In the genomic region with DNA sequence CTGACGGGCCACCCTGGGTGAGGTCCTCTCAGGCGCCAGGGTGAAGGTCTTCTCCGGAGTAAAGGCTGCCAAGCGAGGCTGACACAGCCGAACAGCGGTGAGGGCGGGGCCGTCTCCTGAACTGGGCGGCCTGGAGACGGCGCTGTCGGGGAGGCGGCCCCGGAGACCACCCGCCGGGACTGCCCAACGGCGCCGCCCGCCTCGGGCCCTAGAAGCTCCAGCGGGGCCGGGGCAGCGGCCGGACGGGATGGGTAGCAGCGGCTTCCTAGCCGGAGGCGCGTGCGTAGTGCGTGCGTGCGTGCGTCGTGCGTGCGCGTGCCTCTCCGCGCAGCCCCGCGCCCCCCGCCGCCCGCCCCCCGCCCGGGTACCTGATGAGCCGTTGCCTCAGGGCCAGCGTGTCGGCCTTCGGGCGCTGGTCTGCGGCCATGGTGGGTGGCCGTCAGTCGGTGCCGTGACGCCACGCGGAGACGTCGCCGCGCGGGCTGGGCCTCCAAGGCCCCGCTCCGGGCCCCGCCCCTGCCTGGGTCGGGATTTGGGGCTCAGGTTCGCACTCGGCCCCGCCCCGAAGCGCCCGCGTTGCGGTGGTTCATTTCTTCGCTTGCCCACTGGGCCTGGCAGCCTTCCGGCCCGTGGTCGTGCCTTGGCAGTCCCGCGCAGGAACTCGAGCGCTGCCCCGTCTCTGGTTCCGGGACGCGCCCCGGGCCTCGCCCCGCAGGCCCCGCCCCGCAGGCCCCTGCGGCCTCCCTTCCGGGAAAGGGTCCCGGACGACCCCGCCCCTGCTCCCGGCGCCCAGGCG, we compare ENCODE assay signal across 8 cellular contexts. TPM values are rescaled to one million over a fixed set of nuclear protein-coding genes. Genes with fewer than 3 reads are reported as not detected.
DNase-seq lines count a peak whose midpoint lies in the region; ATAC-seq and FAIRE-seq lines count a peak whose summit lies in the region.

A gene (minus strand): TSS at position 679 of the 796 bp plus-strand sequence. CDS start 252 bp downstream, at position 427.

- DNase-seq in CD8-positive, alpha-beta memory T cell, result peak; percentile 51 to 79 (median 62)
- DNase-seq in RCC 7860 (ENCODE audit: low spot score) (peak; percentile 19), fibroblast of peridontal ligament (ENCODE audit: extremely low read depth) (peak; percentile 58)
- peak; percentile 69 for DNase-seq in activated T-helper 2 cell treated with anti-CD3 and anti-CD28 coated beads, Interferon-gamma antibody, Interleukin-2, Interleukin-4, amounts not matched to agents 10 μg/mL and 5 μg/mL and 100 μg/mL, durations not matched to agents 14 hours and 24 hours and 36 hours (ENCODE audit: low spot score)
- peak; percentile 87 for DNase-seq in natural killer cell treated with Interleukin-12 subunit alpha and Interleukin-12 subunit beta and Interleukin-15 and Interleukin-18, amount 100 ng/mL, for 72 hours (ENCODE audit: low spot score)

- ATAC-seq in GM19324 (IDR thresholded peaks at IDR 0.05; ENCODE audit: low FRiP score, unreplicated experiment) (peak; percentile 78), HG03442 (IDR thresholded peaks at IDR 0.05; ENCODE audit: unreplicated experiment) (peak; percentile 60)
- peak; percentile 85 to 87 for ATAC-seq in natural killer cell treated with Interleukin-12 subunit alpha and Interleukin-12 subunit beta and Interleukin-15 and Interleukin-18, amount 100 ng/mL, for 72 hours

- H3K36me3 ChIP-seq in CD8-positive, alpha-beta memory T cell (ENCODE audit: insufficient read depth, low read length), result peaks cover 39% of the 10 kb centered on the region
- H3K36me3 ChIP-seq in stomach smooth muscle (ENCODE audit: control insufficient read depth in 2 of 2, insufficient read depth in 2 of 2, low read length in 2 of 2), result peaks cover 15 to 25% of the 10 kb centered on the region in 2 donors

- intact Hi-C loops in activated T-helper 2 cell treated with anti-CD3 and anti-CD28 coated beads, Interferon-gamma antibody, Interleukin-2, Interleukin-4, amounts not matched to agents 10 μg/mL and 5 μg/mL and 100 μg/mL, durations not matched to agents 14 hours and 24 hours and 36 hours (cut with micrococcal nuclease), result loop anchor here (2.0 to 5.0 kb wide), 2 partner anchors 28 to 395 kb away; a partner anchor contains a TSS

- FAIRE-seq in RCC 7860 (lab: Jason Lieb, UNC), result no peak

- no peaks in the 10 kb centered on the region for H3K27me3 ChIP-seq in CD8-positive, alpha-beta memory T cell (ENCODE audit: insufficient read depth, low read length, poor library complexity, severe bottlenecking)
- H3K27me3 ChIP-seq in stomach smooth muscle (ENCODE audit: control insufficient read depth in 1 of 2, insufficient read depth in 2 of 2, low read length in 2 of 2), result no peaks in the 10 kb centered on the region

- H3K27ac ChIP-seq in CD8-positive, alpha-beta memory T cell (ENCODE audit: low read depth, low read length), result peak within 1 kb of the TSS; percentile 80
- H3K27ac ChIP-seq in stomach smooth muscle (ENCODE audit: low read length), result peak within 1 kb of the TSS; percentile 89

- POLR2A ChIA-PET in CD8-positive, alpha-beta memory T cell (lab: Charles Lee), result interaction anchor here (1.0 kb wide), 1 partner anchor 28 kb away, joined by 4 read pairs; a partner anchor contains a TSS

- H3K9ac ChIP-seq in stomach smooth muscle (ENCODE audit: low read length in 2 of 2), result peak within 1 kb of the TSS; percentile 86 to 88

- peak within 1 kb of the TSS; percentile 79 to 94 (median 85) for H3K4me3 Mint-ChIP-seq in CD8-positive, alpha-beta memory T cell
- H3K4me3 Mint-ChIP-seq in activated T-helper 2 cell treated with anti-CD3 and anti-CD28 coated beads, Interferon-gamma antibody, Interleukin-2, Interleukin-4, amounts not matched to agents 10 μg/mL and 5 μg/mL and 100 μg/mL, durations not matched to agents 14 hours and 24 hours and 36 hours (ENCODE audit: low read depth), result peak within 1 kb of the TSS; percentile 89
- peak within 1 kb of the TSS; percentile 90 for H3K4me3 Mint-ChIP-seq in natural killer cell treated with Interleukin-12 subunit alpha and Interleukin-12 subunit beta and Interleukin-15 and Interleukin-18, amount 100 ng/mL, for 72 hours

- peaks cover 64 to 84% (median 64%) of the 10 kb centered on the region in 3 donors for H3K4me1 Mint-ChIP-seq in CD8-positive, alpha-beta memory T cell
- H3K4me1 Mint-ChIP-seq in activated T-helper 2 cell treated with anti-CD3 and anti-CD28 coated beads, Interferon-gamma antibody, Interleukin-2, Interleukin-4, amounts not matched to agents 10 μg/mL and 5 μg/mL and 100 μg/mL, durations not matched to agents 14 hours and 24 hours and 36 hours (ENCODE audit: low read depth), result peaks cover 38% of the 10 kb centered on the region
- peaks cover 59 to 60% of the 10 kb centered on the region in 2 donors for H3K4me1 Mint-ChIP-seq in natural killer cell treated with Interleukin-12 subunit alpha and Interleukin-12 subunit beta and Interleukin-15 and Interleukin-18, amount 100 ng/mL, for 72 hours (ENCODE audit: low read depth in 2 of 2)

- H3K9me3 Mint-ChIP-seq in CD8-positive, alpha-beta memory T cell, result no peaks in the 10 kb centered on the region
- no peaks in the 10 kb centered on the region for H3K9me3 Mint-ChIP-seq in activated T-helper 2 cell treated with anti-CD3 and anti-CD28 coated beads, Interferon-gamma antibody, Interleukin-2, Interleukin-4, amounts not matched to agents 10 μg/mL and 5 μg/mL and 100 μg/mL, durations not matched to agents 14 hours and 24 hours and 36 hours
- no peaks in the 10 kb centered on the region for H3K9me3 Mint-ChIP-seq in natural killer cell treated with Interleukin-12 subunit alpha and Interleukin-12 subunit beta and Interleukin-15 and Interleukin-18, amount 100 ng/mL, for 72 hours

- CTCF ChIA-PET in CD8-positive, alpha-beta memory T cell (lab: Charles Lee), result interaction anchor here (0.9 kb wide), 1 partner anchor 323 kb away, joined by 3 read pairs; no protein-coding TSS in a partner anchor

- H3K36me3 Mint-ChIP-seq in CD8-positive, alpha-beta memory T cell, result peaks cover 6 to 46% (median 10%) of the 10 kb centered on the region in 3 donors
- peaks cover 43% of the 10 kb centered on the region for H3K36me3 Mint-ChIP-seq in activated T-helper 2 cell treated with anti-CD3 and anti-CD28 coated beads, Interferon-gamma antibody, Interleukin-2, Interleukin-4, amounts not matched to agents 10 μg/mL and 5 μg/mL and 100 μg/mL, durations not matched to agents 14 hours and 24 hours and 36 hours (ENCODE audit: low read depth)
- peaks cover 13% of the 10 kb centered on the region for H3K36me3 Mint-ChIP-seq in natural killer cell treated with Interleukin-12 subunit alpha and Interleukin-12 subunit beta and Interleukin-15 and Interleukin-18, amount 100 ng/mL, for 72 hours

- H3K9me3 ChIP-seq in CD8-positive, alpha-beta memory T cell (ENCODE audit: low read length), result no peaks in the 10 kb centered on the region
- H3K9me3 ChIP-seq in stomach smooth muscle (ENCODE audit: control insufficient read depth in 2 of 2, low read length in 2 of 2), result no peaks in the 10 kb centered on the region

- H3K27me3 Mint-ChIP-seq in CD8-positive, alpha-beta memory T cell, result no peaks in the 10 kb centered on the region
- H3K27me3 Mint-ChIP-seq in activated T-helper 2 cell treated with anti-CD3 and anti-CD28 coated beads, Interferon-gamma antibody, Interleukin-2, Interleukin-4, amounts not matched to agents 10 μg/mL and 5 μg/mL and 100 μg/mL, durations not matched to agents 14 hours and 24 hours and 36 hours (ENCODE audit: low read depth), result no peaks in the 10 kb centered on the region
- no peaks in the 10 kb centered on the region for H3K27me3 Mint-ChIP-seq in natural killer cell treated with Interleukin-12 subunit alpha and Interleukin-12 subunit beta and Interleukin-15 and Interleukin-18, amount 100 ng/mL, for 72 hours

- peak within 1 kb of the TSS; percentile 79 to 95 (median 86) for H3K27ac Mint-ChIP-seq in CD8-positive, alpha-beta memory T cell
- peak within 1 kb of the TSS; percentile 81 for H3K27ac Mint-ChIP-seq in activated T-helper 2 cell treated with anti-CD3 and anti-CD28 coated beads, Interferon-gamma antibody, Interleukin-2, Interleukin-4, amounts not matched to agents 10 μg/mL and 5 μg/mL and 100 μg/mL, durations not matched to agents 14 hours and 24 hours and 36 hours
- H3K27ac Mint-ChIP-seq in natural killer cell treated with Interleukin-12 subunit alpha and Interleukin-12 subunit beta and Interleukin-15 and Interleukin-18, amount 100 ng/mL, for 72 hours, result peak within 1 kb of the TSS; percentile 68 to 84

- peaks cover 57% of the 10 kb centered on the region for H3K4me1 ChIP-seq in CD8-positive, alpha-beta memory T cell (ENCODE audit: insufficient read depth, low read length)
- H3K4me1 ChIP-seq in stomach smooth muscle (ENCODE audit: control insufficient read depth, insufficient read depth, low read length), result peaks cover 41% of the 10 kb centered on the region

- H3K4me3 ChIP-seq in CD8-positive, alpha-beta memory T cell (ENCODE audit: low read length), result peak within 1 kb of the TSS; percentile 82
- peak within 1 kb of the TSS; percentile 80 to 93 for H3K4me3 ChIP-seq in stomach smooth muscle (ENCODE audit: low read length in 2 of 2)

RNA-seq across cellular contexts. Expression of the gene that starts here (rescaled TPM):
- 10 to 100 TPM; 57.8 to 61.1 TPM for total RNA-seq in CD8-positive, alpha-beta memory T cell
- polyA plus RNA-seq in CD8-positive, alpha-beta memory T cell, result 41.6 TPM
- 87.4 and 92.0 TPM in 2 replicates for total RNA-seq in activated T-helper 2 cell treated with anti-CD3 and anti-CD28 coated beads, Interferon-gamma antibody, Interleukin-2, Interleukin-4, amounts not matched to agents 10 μg/mL and 5 μg/mL and 100 μg/mL, durations not matched to agents 14 hours and 24 hours and 36 hours
- 100 to 1,000 TPM; 133 to 191 TPM for total RNA-seq in natural killer cell treated with Interleukin-12 subunit alpha and Interleukin-12 subunit beta and Interleukin-15 and Interleukin-18, amount 100 ng/mL, for 72 hours

Comparison
In these comparisons a context has a peak if more than half of its experiments do, and no peak if none do; other contexts are left out.
1. Peak in every context shown above with its lines: DNase-seq, ATAC-seq, H3K4me3 ChIP-seq and H3K27ac ChIP-seq.
2. DNase-seq: peak in every context shown above with its lines; median percentile 87 in natural killer cell treated with Interleukin-12 subunit alpha and Interleukin-12 subunit beta and Interleukin-15 and Interleukin-18, amount 100 ng/mL, for 72 hours; 69 in activated T-helper 2 cell treated with anti-CD3 and anti-CD28 coated beads, Interferon-gamma antibody, Interleukin-2, Interleukin-4, amounts not matched to agents 10 μg/mL and 5 μg/mL and 100 μg/mL, durations not matched to agents 14 hours and 24 hours and 36 hours; 62 in CD8-positive, alpha-beta memory T cell; 58 in fibroblast of peridontal ligament; 19 in RCC 7860.